ENCODE assay signal across 1 cellular context in genomic region chr14:44910826-44911225, GRCh38.
TF ChIP-seq lines count a peak whose summit lies in the region.

No MANE protein-coding gene starts in this region.

TF ChIP-seq in H1, 55 proteins besides CTCF, POLR2A, EP300 and RAD21 (continued from another document):
- TF ChIP-seq BRCA1 (IDR thresholded peaks at IDR 0.05; ENCODE audit: low read depth, low read length) (no peak), EZH2 (IDR thresholded peaks at IDR 0.05; ENCODE audit: low read depth, low read length, severe bottlenecking) (no peak)
